Comparison of ENCODE assay signal across 14 cellular contexts in genomic region chr20:60512436-60512835, GRCh38.
DNase-seq lines count a peak whose midpoint lies in the region; ATAC-seq, FAIRE-seq and TF ChIP-seq lines count a peak whose summit lies in the region.
"Had no signal": no experiment of that assay in that cellular context is flagged by ENCODE, and none has a peak within 500 bp of the region (broad histone marks: within the 10 kb centered on the region; RNA-seq: fewer than 3 reads in every experiment).

No MANE protein-coding gene starts in this region.

- H2BK15ac ChIP-seq in H9 (ENCODE audit: low read depth, low read length): no peak overlapping the region

- peaks cover 6% of the 10 kb centered on the region in 2 experiments; a peak in 2 of 5 replicates for H3K9me3 Mint-ChIP-seq in H9

- H3K27ac Mint-ChIP-seq in H9: peak overlapping the region in 1 of 3 experiments; percentile 45; a peak in 3 of 7 replicates

- no peaks in the 10 kb centered on the region; the same call in 1 of the 2 replicates for H3K27me3 Mint-ChIP-seq in H9 (ENCODE audit: low read depth)

- H3K4me3 Mint-ChIP-seq in H9: no peak overlapping the region

- no peak overlapping the region for H3K14ac ChIP-seq in H9 (ENCODE audit: insufficient read depth, low read length)

- H3T11ph ChIP-seq in H9 (ENCODE audit: low read length): no peak overlapping the region

- no peak overlapping the region for H3K27ac ChIP-seq in H9 (ENCODE audit: insufficient read length, low read depth, low read length)
- no peak overlapping the region for H3K27ac ChIP-seq in pancreas
- H3K27ac ChIP-seq: upper lobe of left lung had no signal

- no peaks in the 10 kb centered on the region for H3K36me3 ChIP-seq in pancreas
- H3K36me3 ChIP-seq: upper lobe of left lung had no signal

- H2BK5ac ChIP-seq in H9 (ENCODE audit: insufficient read length, low read length): no peak overlapping the region

- no peak overlapping the region for H4K8ac ChIP-seq in H9 (replicated peaks; ENCODE audit: insufficient read length, low read depth, low read length)

- H3K79me1 ChIP-seq in H9 (ENCODE audit: insufficient read depth, low read depth, low read length, poor library complexity, severe bottlenecking): no peaks in the 10 kb centered on the region

- no peak overlapping the region for H3K4ac ChIP-seq in H9 (ENCODE audit: low read depth, low read length)

- no peak overlapping the region for H3K4me2 ChIP-seq in H9 (ENCODE audit: insufficient read depth, insufficient read length, low read length)

- no peak overlapping the region for H2BK12ac ChIP-seq in H9 (ENCODE audit: insufficient read length, low read depth, low read length)

- H2BK120ac ChIP-seq in H9 (ENCODE audit: low read depth, low read length, poor library complexity, severe bottlenecking): no peak overlapping the region

- no peak overlapping the region for H3K18ac ChIP-seq in H9 (ENCODE audit: insufficient read length, low read depth, low read length)

- TF ChIP-seq CTCF in H9 (conservative IDR thresholded peaks at IDR 0.05): no peak
- TF ChIP-seq CTCF in pancreas (IDR thresholded peaks at IDR 0.05): no peak

- no peak overlapping the region for H4K91ac ChIP-seq in H9 (ENCODE audit: insufficient read length, low read depth, low read length)

- H3K56ac ChIP-seq in H9 (ENCODE audit: insufficient read length, low read depth, low read length): no peak overlapping the region

- intact Hi-C loops in pancreas (cut with DNase I): no loop called here
- intact Hi-C loops in Right ventricle myocardium superior (cut with DNase I): no loop called here

- ATAC-seq in pancreas (no peak), Right ventricle myocardium superior (ENCODE audit: poor library complexity) (no peak)

- H3K4me3 ChIP-seq in pancreas: no peak overlapping the region
- H3K4me3 ChIP-seq: upper lobe of left lung had no signal

- H3K79me2 ChIP-seq in H9 (ENCODE audit: insufficient read depth, low read length): no peaks in the 10 kb centered on the region

- no peak for FAIRE-seq in pancreas (lab: Jason Lieb, UNC)

- H3K9me3 ChIP-seq in H9 (ENCODE audit: control insufficient read depth, low read depth, low read length) (no peaks in the 10 kb centered on the region), pancreas (no peaks in the 10 kb centered on the region)
- H3K9me3 ChIP-seq: upper lobe of left lung had no signal

- no peak overlapping the region for H2AFZ ChIP-seq in H9 (ENCODE audit: low read length)

- no peaks in the 10 kb centered on the region for H3K27me3 ChIP-seq in H9 (ENCODE audit: insufficient read depth, low read length)
- H3K27me3 ChIP-seq in pancreas: no peaks in the 10 kb centered on the region
- H3K27me3 ChIP-seq: upper lobe of left lung had no signal

- H2AK5ac ChIP-seq in H9 (ENCODE audit: insufficient read length, low read length): no peak overlapping the region

- H4K5ac ChIP-seq in H9 (ENCODE audit: insufficient read length, low read depth, low read length): no peak overlapping the region

- H2BK20ac ChIP-seq in H9 (ENCODE audit: low read depth, low read length, poor library complexity, severe bottlenecking): no peak overlapping the region

- no peak overlapping the region for H3K9ac ChIP-seq in H9 (ENCODE audit: extremely low read depth, insufficient read length, low read length)

- H3K23me2 ChIP-seq in H9 (ENCODE audit: insufficient read length, low read depth, low read length, poor library complexity, severe bottlenecking): no peaks in the 10 kb centered on the region

- H3K4me1 ChIP-seq in H9 (ENCODE audit: insufficient read depth, low read length) (peaks cover 8% of the 10 kb centered on the region; the same call in 1 of the 2 replicates), pancreas (no peaks in the 10 kb centered on the region)
- H3K4me1 ChIP-seq: upper lobe of left lung had no signal

- H3K23ac ChIP-seq in H9 (ENCODE audit: insufficient read length, low read depth, low read length): no peak overlapping the region

- no CpG with 5 or more reads among the region's 4 CpGs for WGBS in H9 (ENCODE audit: extremely low coverage, insufficient read length, low lambda C conversion rate)
- WGBS in pancreas, 2 donors: 40 to 55% methylated on average over 4 of the region's 4 CpGs

- peaks cover 37 to 45% of the 10 kb centered on the region in 2 experiments for H3K4me1 Mint-ChIP-seq in H9

- H3K36me3 Mint-ChIP-seq in H9 (ENCODE audit: insufficient read depth in 1 of 3, low read depth in 3 of 3): peaks cover 0 to 5% (median 0%) of the 10 kb centered on the region in 3 experiments; a peak in 3 of 7 replicates

- no peaks in the 10 kb centered on the region for H4K20me1 ChIP-seq in H9 (ENCODE audit: control insufficient read depth, insufficient read depth, insufficient read length)

- peak; percentile 39 for DNase-seq in H9
- DNase-seq in SW480 (ENCODE audit: low spot score): peak; percentile 91
- DNase-seq in iPS DF 4.7 (ENCODE audit: extremely low read depth, low spot score): peak; percentile 30
- peak; percentile 12 for DNase-seq in stromal cell of bone marrow (ENCODE audit: low read depth)
- no peak for DNase-seq in pancreas
- no peak for DNase-seq in Right ventricle myocardium superior
- no peak for DNase-seq in NCI-H1694 (lab: John Stamatoyannopoulos, UW)
- DNase-seq: activated CD4-positive, CD25-positive, alpha-beta regulatory T cell treated with anti-CD3 and anti-CD28 coated beads, Interleukin-2, amount 50 U/mL, for 72 hours; activated gamma-delta T cell treated with Interleukin-2 at 50 U/mL for 16 hours; dermis blood vessel endothelial cell; DMS79; NCI-H1930; occipital lobe; upper lobe of left lung had no signal

Comparison
In these comparisons a context has a peak if more than half of its experiments do, and no peak if none do; other contexts are left out.
1. DNase-seq: peak in H9 (single experiment), SW480 (single experiment), iPS DF 4.7 (single experiment) and stromal cell of bone marrow (single experiment); none in pancreas (0 of 6), Right ventricle myocardium superior (single experiment) and NCI-H1694 (single experiment).